Comparison of ENCODE assay signal across 14 cellular contexts in genomic region chr15:96264801-96265515, GRCh38.
DNase-seq lines count a peak whose midpoint lies in the region; ATAC-seq, FAIRE-seq and TF ChIP-seq lines count a peak whose summit lies in the region.
"Had no signal": no experiment of that assay in that cellular context is flagged by ENCODE, and none has a peak within 500 bp of the region (broad histone marks: within the 10 kb centered on the region; RNA-seq: fewer than 3 reads in every experiment).

No MANE protein-coding gene starts in this region.

- peaks cover 0 to 3% (median 0%) of the 10 kb centered on the region in 11 donors for H3K9me3 Mint-ChIP-seq in naive thymus-derived CD4-positive, alpha-beta T cell
- H3K9me3 Mint-ChIP-seq: activated CD4-positive, alpha-beta T cell treated with anti-CD3 and anti-CD28 coated beads, Interleukin-2, amount 10 ng/mL, durations not matched to agents 7 days and 5 days had no signal

- H3K4me1 ChIP-seq in esophagus muscularis mucosa, result peaks cover 0 to 40% (median 37%) of the 10 kb centered on the region in 4 donors
- H3K4me1 ChIP-seq in pancreas, result peaks cover 18 to 32% (median 31%) of the 10 kb centered on the region in 3 donors
- no peaks in the 10 kb centered on the region for H3K4me1 ChIP-seq in naive thymus-derived CD4-positive, alpha-beta T cell (ENCODE audit: control insufficient read depth in 2 of 2, insufficient read depth in 2 of 2, low read length in 2 of 2)

- H3K4me3 ChIP-seq in esophagus muscularis mucosa, result no peak overlapping the region
- no peak overlapping the region for H3K4me3 ChIP-seq in pancreas
- H3K4me3 ChIP-seq in naive thymus-derived CD4-positive, alpha-beta T cell (ENCODE audit: low read length), result no peak overlapping the region
- H3K4me3 ChIP-seq: tibial artery had no signal

- no peak for TF ChIP-seq POLR2A in esophagus muscularis mucosa (IDR thresholded peaks at IDR 0.05; ENCODE audit: low read depth)

- no peak overlapping the region for H3K27ac Mint-ChIP-seq in naive thymus-derived CD4-positive, alpha-beta T cell
- H3K27ac Mint-ChIP-seq: activated CD4-positive, alpha-beta T cell treated with anti-CD3 and anti-CD28 coated beads, Interleukin-2, amount 10 ng/mL, durations not matched to agents 7 days and 5 days; CD4-positive, CD25-positive, alpha-beta regulatory T cell had no signal

- intact Hi-C loops in esophagus muscularis mucosa (cut with DNase I), result no loop called here
- intact Hi-C loops in pancreas (cut with DNase I), result no loop called here
- intact Hi-C loops in naive thymus-derived CD4-positive, alpha-beta T cell (cut with micrococcal nuclease), result no loop called here

- CTCF ChIA-PET in naive thymus-derived CD4-positive, alpha-beta T cell (lab: Charles Lee), result no interaction called here

- FAIRE-seq in RCC 7860 (lab: Jason Lieb, UNC) (peak; percentile 72), pancreas (lab: Jason Lieb, UNC) (no peak)

- WGBS in esophagus muscularis mucosa, result 66% methylated on average over 8 of the region's 8 CpGs
- WGBS in pancreas, 2 donors, result 53 to 55% methylated on average over 8 of the region's 8 CpGs

- peaks cover 0 to 6% (median 0%) of the 10 kb centered on the region in 4 donors for H3K36me3 ChIP-seq in esophagus muscularis mucosa
- H3K36me3 ChIP-seq in pancreas, result no peaks in the 10 kb centered on the region
- H3K36me3 ChIP-seq in naive thymus-derived CD4-positive, alpha-beta T cell (ENCODE audit: control insufficient read depth in 2 of 3, insufficient read depth in 3 of 3, low read length in 3 of 3), result no peaks in the 10 kb centered on the region

- H3K4me1 Mint-ChIP-seq in naive thymus-derived CD4-positive, alpha-beta T cell, result peaks cover 0 to 1% (median 0%) of the 10 kb centered on the region in 7 donors
- H3K4me1 Mint-ChIP-seq: activated CD4-positive, alpha-beta T cell treated with anti-CD3 and anti-CD28 coated beads, Interleukin-2, amount 10 ng/mL, durations not matched to agents 7 days and 5 days; CD4-positive, CD25-positive, alpha-beta regulatory T cell had no signal

- H3K27me3 ChIP-seq in esophagus muscularis mucosa (no peaks in the 10 kb centered on the region), pancreas (no peaks in the 10 kb centered on the region)
- no peaks in the 10 kb centered on the region for H3K27me3 ChIP-seq in naive thymus-derived CD4-positive, alpha-beta T cell (ENCODE audit: control insufficient read depth in 2 of 2, insufficient read depth in 2 of 2, low read length in 2 of 2)
- H3K27me3 ChIP-seq: tibial artery had no signal

- POLR2A ChIA-PET in naive thymus-derived CD4-positive, alpha-beta T cell (lab: Charles Lee), result no interaction called here

- H3K27me3 Mint-ChIP-seq in naive thymus-derived CD4-positive, alpha-beta T cell, result peaks cover 0 to 39% (median 20%) of the 10 kb centered on the region in 5 donors
- H3K27me3 Mint-ChIP-seq: activated CD4-positive, alpha-beta T cell treated with anti-CD3 and anti-CD28 coated beads, Interleukin-2, amount 10 ng/mL, durations not matched to agents 7 days and 5 days had no signal

- ATAC-seq in pancreas, result peak; percentile 25 to 58 (median 48)
- no peak for ATAC-seq in naive thymus-derived CD4-positive, alpha-beta T cell
- ATAC-seq in GM21786 (IDR thresholded peaks at IDR 0.05; ENCODE audit: unreplicated experiment), result no peak
- ATAC-seq in HG03457 (IDR thresholded peaks at IDR 0.05; ENCODE audit: unreplicated experiment), result no peak

- DNase-seq in ELF-1 (ENCODE audit: low read depth, low spot score) (peak; percentile 75), RCC 7860 (ENCODE audit: low spot score) (peak; percentile 79), esophagus muscularis mucosa (ENCODE audit: extremely low spot score) (peak; percentile 70), pancreas (peak in 1 of 6 donors; percentile 23), NCI-H69 (lab: John Stamatoyannopoulos, UW) (no peak)
- DNase-seq in naive thymus-derived CD4-positive, alpha-beta T cell, result no peak
- DNase-seq: activated CD4-positive, alpha-beta T cell treated with anti-CD3 and anti-CD28 coated beads, Interleukin-2, amount 10 ng/mL, durations not matched to agents 7 days and 5 days; activated naive CD4-positive, alpha-beta T cell; CD4-positive, CD25-positive, alpha-beta regulatory T cell; NCI-H2029; occipital lobe; tibial artery had no signal

- TF ChIP-seq CTCF in esophagus muscularis mucosa (IDR thresholded peaks at IDR 0.05) (no peak), pancreas (IDR thresholded peaks at IDR 0.05) (no peak)

- no peaks in the 10 kb centered on the region for H3K36me3 Mint-ChIP-seq in naive thymus-derived CD4-positive, alpha-beta T cell
- H3K36me3 Mint-ChIP-seq: CD4-positive, CD25-positive, alpha-beta regulatory T cell had no signal

- H3K9me3 ChIP-seq in esophagus muscularis mucosa (no peaks in the 10 kb centered on the region), pancreas (no peaks in the 10 kb centered on the region)
- H3K9me3 ChIP-seq in naive thymus-derived CD4-positive, alpha-beta T cell (ENCODE audit: control insufficient read depth in 2 of 3, low read length in 3 of 3), result no peaks in the 10 kb centered on the region
- H3K9me3 ChIP-seq: tibial artery had no signal

- TF ChIP-seq EP300 in esophagus muscularis mucosa (IDR thresholded peaks at IDR 0.05), result no peak

- H3K4me3 Mint-ChIP-seq in naive thymus-derived CD4-positive, alpha-beta T cell, result no peak overlapping the region
- H3K4me3 Mint-ChIP-seq: activated CD4-positive, alpha-beta T cell treated with anti-CD3 and anti-CD28 coated beads, Interleukin-2, amount 10 ng/mL, durations not matched to agents 7 days and 5 days; CD4-positive, CD25-positive, alpha-beta regulatory T cell had no signal

- peak overlapping the region in 1 of 4 donors; percentile 47 for H3K27ac ChIP-seq in esophagus muscularis mucosa (replicated peaks in 1 of 4)
- H3K27ac ChIP-seq in pancreas, result peak overlapping the region in 3 of 4 donors; percentile 47 to 79 (median 73)
- H3K27ac ChIP-seq in naive thymus-derived CD4-positive, alpha-beta T cell (ENCODE audit: low read depth, low read length), result no peak overlapping the region
- H3K27ac ChIP-seq: tibial artery had no signal

Comparison
In these comparisons a context has a peak if more than half of its experiments do, and no peak if none do; other contexts are left out.
1. DNase-seq: peak in ELF-1 (single experiment), RCC 7860 (single experiment) and esophagus muscularis mucosa (single experiment); none in NCI-H69 (single experiment) and naive thymus-derived CD4-positive, alpha-beta T cell (0 of 9).
2. ATAC-seq: peak in pancreas (4 of 4); none in naive thymus-derived CD4-positive, alpha-beta T cell (single experiment), GM21786 (single experiment) and HG03457 (single experiment).